Comparison of ENCODE assay signal across 12 cellular contexts in the genomic region with DNA sequence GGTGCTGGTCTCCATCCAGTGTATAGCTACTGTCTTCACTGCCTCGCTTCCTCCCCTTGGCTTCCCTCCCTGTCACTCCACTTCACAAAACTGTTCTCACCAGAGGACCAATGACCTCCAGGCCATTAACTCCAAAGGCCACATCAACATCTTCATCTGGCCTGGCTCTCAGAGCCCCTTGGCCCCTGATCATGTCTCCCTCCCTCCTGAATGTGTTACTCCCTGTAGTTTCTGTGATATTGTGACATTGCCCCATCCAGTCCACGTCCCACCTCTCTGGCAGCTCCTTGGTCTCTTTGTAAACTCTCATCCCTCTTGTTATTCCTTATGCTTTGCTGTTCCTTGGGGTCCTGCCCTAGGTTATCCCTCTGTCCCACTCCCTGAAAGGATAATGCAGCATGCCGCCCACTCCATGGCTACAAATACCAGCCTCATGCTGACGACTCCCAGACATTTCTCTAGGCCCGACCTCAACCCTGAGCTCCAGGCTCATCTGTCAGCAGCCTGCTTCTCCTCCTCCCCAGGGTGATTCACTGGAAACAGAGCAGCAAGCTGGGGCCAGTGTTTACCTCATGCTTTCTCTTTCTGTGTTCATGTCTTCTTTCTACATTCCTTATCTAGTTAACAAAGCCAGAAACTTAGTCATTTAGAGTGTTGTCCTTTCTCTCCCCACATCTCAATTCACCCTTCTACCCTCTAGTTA.
A peak's percentile ranks its signal among the peaks of the same experiment; 100 is the strongest.
DNase-seq lines count a peak whose midpoint lies in the region; ATAC-seq and TF ChIP-seq lines count a peak whose summit lies in the region.
"Had no signal": no experiment of that assay in that cellular context is flagged by ENCODE, and none has a peak within 500 bp of the region (broad histone marks: within the 10 kb centered on the region; RNA-seq: fewer than 3 reads in every experiment).

No MANE protein-coding gene starts in this region.

- H4K20me1 ChIP-seq in neural progenitor cell (ENCODE audit: low read depth), result no peaks in the 10 kb centered on the region

- H2BK12ac ChIP-seq in mesenchymal stem cell (ENCODE audit: low read length in 2 of 2), result no peak overlapping the region

- H3K9ac ChIP-seq in mesenchymal stem cell (ENCODE audit: low read length) (peak overlapping the region; percentile 56), neural progenitor cell (no peak overlapping the region)

- H3K27ac ChIP-seq in right atrium auricular region, result peak overlapping the region in 1 of 2 donors; percentile 45
- no peak overlapping the region for H3K27ac ChIP-seq in mesenchymal stem cell (ENCODE audit: low read length, poor library complexity, severe bottlenecking)
- no peak overlapping the region for H3K27ac ChIP-seq in neural progenitor cell

- no peaks in the 10 kb centered on the region for H3K36me3 Mint-ChIP-seq in neural progenitor cell
- H3K36me3 Mint-ChIP-seq in effector memory CD8-positive, alpha-beta T cell (ENCODE audit: insufficient read depth), result peaks cover 3% of the 10 kb centered on the region

- H3K79me1 ChIP-seq in mesenchymal stem cell (replicated peaks; ENCODE audit: low read length, poor library complexity, severe bottlenecking), result no peaks in the 10 kb centered on the region

- H4K8ac ChIP-seq in mesenchymal stem cell (ENCODE audit: low read length), result no peak overlapping the region

- H3K36me3 ChIP-seq in right atrium auricular region (no peaks in the 10 kb centered on the region), mesenchymal stem cell (ENCODE audit: control insufficient read depth in 1 of 2, insufficient read depth in 2 of 2, low read depth in 1 of 2, low read length in 2 of 2) (no peaks in the 10 kb centered on the region), neural progenitor cell (no peaks in the 10 kb centered on the region)

- ATAC-seq in Right ventricle myocardium superior (ENCODE audit: poor library complexity), result peak; percentile 86
- no peak for ATAC-seq in effector memory CD8-positive, alpha-beta T cell (replicated peaks)

- H4K91ac ChIP-seq in mesenchymal stem cell (ENCODE audit: low read length), result no peak overlapping the region

- intact Hi-C loops in Right ventricle myocardium superior (cut with DNase I) (no loop called here), posterior cingulate gyrus (cut with DNase I) (no loop called here)

- no peak overlapping the region for H3K27ac Mint-ChIP-seq in neural progenitor cell
- no peak overlapping the region for H3K27ac Mint-ChIP-seq in effector memory CD8-positive, alpha-beta T cell
- H3K27ac Mint-ChIP-seq: activated T-helper 1 cell treated with anti-CD3 and anti-CD28 coated beads, Interleukin-12 subunit alpha, Interleukin-12 subunit beta, Interleukin-2, Interleukin-4 antibody, amounts not matched to agents 30 ng/mL and 10 ng/mL and 1 ng/mL, durations not matched to agents 14 hours and 24 hours and 36 hours had no signal

- H3F3A ChIP-seq in neural progenitor cell (ENCODE audit: low read depth), result peaks cover 7% of the 10 kb centered on the region

- H3K4me1 Mint-ChIP-seq in neural progenitor cell, result peaks cover 23% of the 10 kb centered on the region
- no peaks in the 10 kb centered on the region for H3K4me1 Mint-ChIP-seq in effector memory CD8-positive, alpha-beta T cell (ENCODE audit: low read depth in 2 of 2)

- H3K4me1 ChIP-seq in right atrium auricular region (peaks cover 0 to 15% of the 10 kb centered on the region in 2 donors), mesenchymal stem cell (ENCODE audit: control insufficient read depth, insufficient read depth, low read depth, low read length) (no peaks in the 10 kb centered on the region), neural progenitor cell (peaks cover 26% of the 10 kb centered on the region)

- no peaks in the 10 kb centered on the region for H3K79me2 ChIP-seq in neural progenitor cell (ENCODE audit: low read depth)

- DNase-seq in Right ventricle myocardium superior (peak; percentile 51), right atrium auricular region (ENCODE audit: low spot score) (no peak), epithelial cell of esophagus (ENCODE audit: low read depth) (peak; percentile 82), mesenchymal stem cell (peak; percentile 1), posterior cingulate gyrus (no peak), SIG-M5 treated with dmso at 0.1 percent for 504 hours (lab: John Stamatoyannopoulos, UW; ENCODE audit: unreplicated experiment) (no peak), neural progenitor cell (ENCODE audit: low spot score) (no peak)
- DNase-seq in effector memory CD8-positive, alpha-beta T cell, result no peak
- DNase-seq: activated CD4-positive, alpha-beta T cell treated with anti-CD3 and anti-CD28 coated beads for 1 hour; NCI-H1417; testis had no signal

- no peaks in the 10 kb centered on the region for H3K9me3 ChIP-seq in right atrium auricular region
- no peaks in the 10 kb centered on the region for H3K9me3 ChIP-seq in mesenchymal stem cell (ENCODE audit: control insufficient read depth, low read length)
- H3K9me3 ChIP-seq in neural progenitor cell (ENCODE audit: low read depth), result no peaks in the 10 kb centered on the region
- H3K9me3 ChIP-seq: testis had no signal

- no peak overlapping the region for H2BK15ac ChIP-seq in mesenchymal stem cell (ENCODE audit: low read depth, poor library complexity, severe bottlenecking)

- no peak overlapping the region for H3K4ac ChIP-seq in mesenchymal stem cell (ENCODE audit: low read depth in 1 of 2, low read length in 2 of 2)

- H3K4me2 ChIP-seq in mesenchymal stem cell (ENCODE audit: low read length, poor library complexity, severe bottlenecking) (no peak overlapping the region), neural progenitor cell (no peak overlapping the region)

- no peak overlapping the region for H3K4me3 Mint-ChIP-seq in neural progenitor cell
- H3K4me3 Mint-ChIP-seq in effector memory CD8-positive, alpha-beta T cell, result no peak overlapping the region
- H3K4me3 Mint-ChIP-seq: activated T-helper 1 cell treated with anti-CD3 and anti-CD28 coated beads, Interleukin-12 subunit alpha, Interleukin-12 subunit beta, Interleukin-2, Interleukin-4 antibody, amounts not matched to agents 30 ng/mL and 10 ng/mL and 1 ng/mL, durations not matched to agents 14 hours and 24 hours and 36 hours had no signal

- H3K4me3 ChIP-seq in right atrium auricular region, result no peak overlapping the region
- H3K4me3 ChIP-seq in epithelial cell of esophagus (ENCODE audit: low read length), result no peak overlapping the region
- peak overlapping the region in 1 of 2 experiments; percentile 32 for H3K4me3 ChIP-seq in mesenchymal stem cell (ENCODE audit: insufficient read depth in 1 of 2, low read depth in 1 of 2, low read length in 2 of 2)
- H3K4me3 ChIP-seq in neural progenitor cell, result no peak overlapping the region
- H3K4me3 ChIP-seq: testis had no signal

- H2AK5ac ChIP-seq in mesenchymal stem cell (ENCODE audit: low read length, severe bottlenecking), result no peak overlapping the region

- H3K18ac ChIP-seq in mesenchymal stem cell (ENCODE audit: low read depth in 1 of 2, low read length in 2 of 2), result no peak overlapping the region

- no peak overlapping the region for H2BK5ac ChIP-seq in mesenchymal stem cell (ENCODE audit: low read depth, low read length, poor library complexity, severe bottlenecking)

- H3K27me3 ChIP-seq in right atrium auricular region, result no peaks in the 10 kb centered on the region
- H3K27me3 ChIP-seq in mesenchymal stem cell (ENCODE audit: control insufficient read depth in 1 of 2, insufficient read depth in 1 of 2, low read length in 2 of 2), result no peaks in the 10 kb centered on the region
- H3K27me3 ChIP-seq in neural progenitor cell, result no peaks in the 10 kb centered on the region
- H3K27me3 ChIP-seq: testis had no signal

- H2AFZ ChIP-seq in mesenchymal stem cell (ENCODE audit: low read depth, low read length) (no peak overlapping the region), neural progenitor cell (replicated peaks) (no peak overlapping the region)

- no peak overlapping the region for H3K23ac ChIP-seq in mesenchymal stem cell (ENCODE audit: low read length in 2 of 2)

- TF ChIP-seq CTCF in right atrium auricular region (IDR thresholded peaks at IDR 0.05) (no peak), epithelial cell of esophagus (IDR thresholded peaks at IDR 0.05; ENCODE audit: insufficient read depth, low read depth, low read length, missing control alignments) (no peak), neural progenitor cell (IDR thresholded peaks at IDR 0.05) (no peak)

- H3K9me3 Mint-ChIP-seq in neural progenitor cell, result no peaks in the 10 kb centered on the region
- H3K9me3 Mint-ChIP-seq in effector memory CD8-positive, alpha-beta T cell, result peaks cover 4 to 13% of the 10 kb centered on the region in 2 donors
- H3K9me3 Mint-ChIP-seq: activated T-helper 1 cell treated with anti-CD3 and anti-CD28 coated beads, Interleukin-12 subunit alpha, Interleukin-12 subunit beta, Interleukin-2, Interleukin-4 antibody, amounts not matched to agents 30 ng/mL and 10 ng/mL and 1 ng/mL, durations not matched to agents 14 hours and 24 hours and 36 hours had no signal

- no peak overlapping the region for H2BK120ac ChIP-seq in mesenchymal stem cell (ENCODE audit: low read depth, low read length)

- H3K14ac ChIP-seq in mesenchymal stem cell (ENCODE audit: low read length in 2 of 2), result no peak overlapping the region

- peaks cover 2% of the 10 kb centered on the region for H3K27me3 Mint-ChIP-seq in neural progenitor cell (ENCODE audit: insufficient read depth, low read depth)
- H3K27me3 Mint-ChIP-seq in effector memory CD8-positive, alpha-beta T cell, result peaks cover 0 to 9% of the 10 kb centered on the region in 2 donors

- 46% methylated on average over 5 of the region's 5 CpGs for WGBS in mesenchymal stem cell

Comparison
In these comparisons a context has a peak if more than half of its experiments do, and no peak if none do; other contexts are left out.
1. DNase-seq: peak in Right ventricle myocardium superior (single experiment), epithelial cell of esophagus (single experiment) and mesenchymal stem cell (single experiment); none in right atrium auricular region (single experiment), posterior cingulate gyrus (0 of 10), SIG-M5 treated with dmso at 0.1 percent for 504 hours (single experiment), neural progenitor cell (single experiment) and effector memory CD8-positive, alpha-beta T cell (0 of 3).